22 cellular contexts compared by ENCODE assay signal in the genomic region with DNA sequence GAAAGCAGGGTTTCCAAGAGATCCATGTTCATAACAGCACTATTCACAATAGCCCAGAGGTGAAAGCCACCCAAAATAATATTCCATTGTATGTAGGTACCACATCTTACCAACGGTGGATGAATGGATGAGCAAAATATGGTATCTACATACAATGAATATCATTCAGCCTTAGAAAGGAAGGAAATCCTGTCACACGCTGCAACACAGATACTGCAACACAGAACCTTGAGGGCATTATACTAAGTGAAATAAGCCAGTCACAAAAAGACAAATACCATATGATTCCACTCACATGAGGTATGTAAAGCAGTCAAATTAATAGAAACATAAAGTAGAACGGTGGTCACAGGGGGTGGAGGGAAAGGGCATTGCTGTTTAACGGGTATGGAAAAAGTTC.
"Had no signal": no experiment of that assay in that cellular context is flagged by ENCODE, and none has a peak within 500 bp of the region (broad histone marks: within the 10 kb centered on the region; RNA-seq: fewer than 3 reads in every experiment).

No MANE protein-coding gene starts in this region.

- H3K4me1 Mint-ChIP-seq: neural progenitor cell had no signal

- ATAC-seq: activated CD4-positive, CD25-positive, alpha-beta regulatory T cell treated with anti-CD3 and anti-CD28 coated beads, Interleukin-2, amount 50 U/mL, for 24 hours; activated T-cell treated with anti-CD3 and anti-CD28 coated beads, Interleukin-2, amount 50 U/mL, for 4 hours; left ventricle myocardium superior; psoas muscle; right lobe of liver; stimulated activated naive CD8-positive, alpha-beta T cell treated with anti-CD3 and anti-CD28 coated beads, Interleukin-15, amount 100 ng/mL, for 72 hours had no signal

- H3K27ac ChIP-seq: neural progenitor cell, ovary, psoas muscle, right lobe of liver, suprapubic skin had no signal

- H3K4me1 ChIP-seq: neural progenitor cell, psoas muscle had no signal

- H3K9me3 Mint-ChIP-seq: activated CD4-positive, alpha-beta T cell treated with anti-CD3 and anti-CD28 coated beads, Interleukin-2, amount 10 ng/mL, durations not matched to agents 7 days and 5 days; activated naive CD4-positive, alpha-beta T cell treated with anti-CD3 and anti-CD28 coated beads for 36 hours; activated T-cell treated with anti-CD3 and anti-CD28 coated beads, Interleukin-2, amount 50 U/mL, for 4 hours; immature natural killer cell; neural progenitor cell; stimulated activated naive CD8-positive, alpha-beta T cell treated with anti-CD3 and anti-CD28 coated beads, Interleukin-15, amount 100 ng/mL, for 72 hours had no signal

- H3K9ac ChIP-seq: neural progenitor cell had no signal

- FAIRE-seq: small intestine had no signal

- H3K27me3 Mint-ChIP-seq: activated CD4-positive, alpha-beta T cell treated with anti-CD3 and anti-CD28 coated beads, Interleukin-2, amount 10 ng/mL, durations not matched to agents 7 days and 5 days; stimulated activated naive CD8-positive, alpha-beta T cell treated with anti-CD3 and anti-CD28 coated beads, Interleukin-15, amount 100 ng/mL, for 72 hours had no signal

- H2AFZ ChIP-seq: neural progenitor cell had no signal

- H3K9me3 ChIP-seq: ovary, psoas muscle, right lobe of liver, suprapubic skin had no signal

- H3K4me3 Mint-ChIP-seq: activated CD4-positive, alpha-beta T cell treated with anti-CD3 and anti-CD28 coated beads, Interleukin-2, amount 10 ng/mL, durations not matched to agents 7 days and 5 days; activated naive CD4-positive, alpha-beta T cell treated with anti-CD3 and anti-CD28 coated beads for 36 hours; activated T-cell treated with anti-CD3 and anti-CD28 coated beads, Interleukin-2, amount 50 U/mL, for 4 hours; immature natural killer cell; neural progenitor cell; stimulated activated naive CD8-positive, alpha-beta T cell treated with anti-CD3 and anti-CD28 coated beads, Interleukin-15, amount 100 ng/mL, for 72 hours had no signal

- H3K27me3 ChIP-seq: neural progenitor cell, ovary, right lobe of liver, suprapubic skin had no signal

- H3K36me3 ChIP-seq: neural progenitor cell, ovary, right lobe of liver, suprapubic skin had no signal

- H3K4me3 ChIP-seq: neural progenitor cell, ovary, psoas muscle, right lobe of liver, suprapubic skin had no signal

- H3K27ac Mint-ChIP-seq: activated CD4-positive, alpha-beta T cell treated with anti-CD3 and anti-CD28 coated beads, Interleukin-2, amount 10 ng/mL, durations not matched to agents 7 days and 5 days; activated naive CD4-positive, alpha-beta T cell treated with anti-CD3 and anti-CD28 coated beads for 36 hours; immature natural killer cell; neural progenitor cell; stimulated activated naive CD8-positive, alpha-beta T cell treated with anti-CD3 and anti-CD28 coated beads, Interleukin-15, amount 100 ng/mL, for 72 hours had no signal

- DNase-seq: activated CD4-positive, alpha-beta T cell treated with anti-CD3 and anti-CD28 coated beads, Interleukin-2, amount 10 ng/mL, durations not matched to agents 7 days and 5 days; activated CD8-positive, alpha-beta memory T cell treated with anti-CD3 and anti-CD28 coated beads, Interleukin-2, amount 50 U/mL, for 4 hours; activated naive CD4-positive, alpha-beta T cell treated with anti-CD3 and anti-CD28 coated beads for 36 hours; activated T-cell treated with anti-CD3 and anti-CD28 coated beads, Interleukin-2, amount 50 U/mL, for 4 hours; aorta; cerebellar nuclear complex; cortex of kidney; effector CD4-positive, alpha-beta T cell; immature natural killer cell; kidney glomerular epithelial cell; left ventricle myocardium superior; ovary; psoas muscle; right lobe of liver; small intestine; stimulated activated CD4-positive, alpha-beta T cell treated with anti-CD3 and anti-CD28 coated beads, Interleukin-15, amount 100 ng/mL, for 24 hours; stimulated activated CD4-positive, alpha-beta T cell treated with anti-CD3 and anti-CD28 coated beads, Interleukin-2, amount 100 ng/mL, for 48 hours; stimulated activated naive CD8-positive, alpha-beta T cell treated with anti-CD3 and anti-CD28 coated beads, Interleukin-15, amount 100 ng/mL, for 72 hours; trophoblast cell had no signal

- H3K4me2 ChIP-seq: neural progenitor cell had no signal
